Comparison of ENCODE assay signal across 21 cellular contexts in genomic region chr14:74414380-74414779, GRCh38. TPM values are rescaled to one million over a fixed set of nuclear protein-coding genes. Genes with fewer than 3 reads are reported as not detected.
DNase-seq lines count a peak whose midpoint lies in the region; ATAC-seq and TF ChIP-seq lines count a peak whose summit lies in the region.
"Had no signal": no experiment of that assay in that cellular context is flagged by ENCODE, and none has a peak within 500 bp of the region (broad histone marks: within the 10 kb centered on the region; RNA-seq: fewer than 3 reads in every experiment).

No MANE protein-coding gene starts in this region.

- H3K4me3 ChIP-seq in HUES64 (ENCODE audit: low read length): no peak overlapping the region
- H3K4me3 ChIP-seq: K562, Peyer's patch, suprapubic skin had no signal

- no peaks in the 10 kb centered on the region for H3K9me3 ChIP-seq in HUES64 (ENCODE audit: insufficient read depth, low read depth, low read length)
- H3K9me3 ChIP-seq: Peyer's patch, suprapubic skin had no signal

- DNase-seq in NCI-H2107 treated with DMSO at 0.1 percent for 48 hours (lab: John Stamatoyannopoulos, UW; ENCODE audit: unreplicated experiment) (peak; percentile 16), NCI-H2107 (lab: John Stamatoyannopoulos, UW) (no peak), caudate nucleus (lab: John Stamatoyannopoulos, UW) (no peak), nephron progenitor cell (peak; percentile 31)
- DNase-seq: activated CD4-positive, alpha-beta memory T cell treated with anti-CD3 and anti-CD28 coated beads, Interleukin-2, amount 10 ng/mL, durations not matched to agents 7 days and 5 days; aorta; DMS79 treated with DMSO at 0.1 percent for 48 hours; head of caudate nucleus; left colon; NCI-H187; Peyer's patch had no signal

- H3K4me3 Mint-ChIP-seq in nephron progenitor cell: peak overlapping the region; percentile 52
- H3K4me3 Mint-ChIP-seq: activated CD4-positive, alpha-beta memory T cell treated with anti-CD3 and anti-CD28 coated beads, Interleukin-2, amount 10 ng/mL, durations not matched to agents 7 days and 5 days; activated naive CD8-positive, alpha-beta T cell; B cell; memory B cell had no signal

- no peaks in the 10 kb centered on the region for H3K36me3 Mint-ChIP-seq in nephron progenitor cell (ENCODE audit: low read depth)
- H3K36me3 Mint-ChIP-seq: activated naive CD8-positive, alpha-beta T cell; memory B cell had no signal

- H3K36me3 ChIP-seq in HUES64 (ENCODE audit: insufficient read depth, low read length): no peaks in the 10 kb centered on the region
- H3K36me3 ChIP-seq: Peyer's patch, suprapubic skin had no signal

- TF ChIP-seq CTCF in nephron progenitor cell (IDR thresholded peaks at IDR 0.05): no peak

- H3K27me3 ChIP-seq in HUES64 (ENCODE audit: insufficient read depth, low read length): no peaks in the 10 kb centered on the region
- H3K27me3 ChIP-seq: Peyer's patch had no signal

- H3K27ac ChIP-seq in HUES64 (ENCODE audit: low read depth, low read length) (peak overlapping the region; percentile 31; the same call in 1 of the 2 replicates), caudate nucleus (ENCODE audit: low read depth, low read length) (peak overlapping the region; percentile 42)
- H3K27ac ChIP-seq: epithelial cell of prostate, Peyer's patch, suprapubic skin had no signal

- 53% methylated on average over 5 of the region's 5 CpGs for WGBS in HUES64

- H3K27ac Mint-ChIP-seq in nephron progenitor cell: peak overlapping the region; percentile 62
- H3K27ac Mint-ChIP-seq: activated CD4-positive, alpha-beta memory T cell treated with anti-CD3 and anti-CD28 coated beads, Interleukin-2, amount 10 ng/mL, durations not matched to agents 7 days and 5 days; activated naive CD8-positive, alpha-beta T cell; B cell; memory B cell had no signal

- ATAC-seq in GM21526 (IDR thresholded peaks at IDR 0.05; ENCODE audit: low FRiP score, unreplicated experiment) (no peak), HG02798 (IDR thresholded peaks at IDR 0.05; ENCODE audit: poor library complexity, unreplicated experiment) (no peak), GM21737 (IDR thresholded peaks at IDR 0.05; ENCODE audit: unreplicated experiment) (no peak)
- ATAC-seq: K562, left colon had no signal

- peaks cover 28% of the 10 kb centered on the region for H3K4me1 ChIP-seq in HUES64 (ENCODE audit: insufficient read depth, low read length)
- H3K4me1 ChIP-seq: Peyer's patch, suprapubic skin had no signal

- no peaks in the 10 kb centered on the region for H3K9me3 Mint-ChIP-seq in nephron progenitor cell
- H3K9me3 Mint-ChIP-seq: activated CD4-positive, alpha-beta memory T cell treated with anti-CD3 and anti-CD28 coated beads, Interleukin-2, amount 10 ng/mL, durations not matched to agents 7 days and 5 days; memory B cell had no signal

- no peaks in the 10 kb centered on the region for H3K27me3 Mint-ChIP-seq in nephron progenitor cell (ENCODE audit: low read depth, poor library complexity)

- H3K4me1 Mint-ChIP-seq in nephron progenitor cell: peaks cover 33% of the 10 kb centered on the region
- H3K4me1 Mint-ChIP-seq: activated CD4-positive, alpha-beta memory T cell treated with anti-CD3 and anti-CD28 coated beads, Interleukin-2, amount 10 ng/mL, durations not matched to agents 7 days and 5 days; B cell; memory B cell had no signal

- no peak overlapping the region for H3K9ac ChIP-seq in HUES64 (ENCODE audit: low read depth, low read length)

RNA-seq across cellular contexts. Expression of gene SYNDIG1L, which starts 11.6 kb away (rescaled TPM):
- 0.40 TPM for polyA plus RNA-seq in HUES64 (2013, experiment 1 of 2)
- polyA plus RNA-seq in HUES64 (2013, experiment 2 of 2): 0.51 TPM
- polyA plus RNA-seq: K562 had no signal

Comparison
In these comparisons a context has a peak if more than half of its experiments do, and no peak if none do; other contexts are left out.
1. DNase-seq: peak in NCI-H2107 treated with DMSO at 0.1 percent for 48 hours (single experiment) and nephron progenitor cell (single experiment); none in NCI-H2107 (single experiment) and caudate nucleus (0 of 61).